1 cellular context compared by ENCODE assay signal in genomic region chr9:36086442-36086841, GRCh38.
TF ChIP-seq lines count a peak whose summit lies in the region.

No MANE protein-coding gene starts in this region.

TF ChIP-seq in K562, 482 proteins besides CTCF, POLR2A, EP300 and RAD21:
- TF ChIP-seq PHTF2 (CRISPR knock-in tag; IDR thresholded peaks at IDR 0.05) (no peak), C11orf30 (IDR thresholded peaks at IDR 0.05; ENCODE audit: low read depth) (peak; percentile 20; the same call in 1 of the 2 replicates), NFYB (IDR thresholded peaks at IDR 0.05; ENCODE audit: extremely low read depth, insufficient read length) (peak; percentile 75), RBM25 (IDR thresholded peaks at IDR 0.05; ENCODE audit: low read depth, low read length, severe bottlenecking) (peak; percentile 34), PURB (CRISPR knock-in tag; IDR thresholded peaks at IDR 0.05; ENCODE audit: low read depth) (no peak), NCOR1 (IDR thresholded peaks at IDR 0.05) (no peak), TCFL5 (CRISPR knock-in tag; conservative IDR thresholded peaks at IDR 0.05) (no peak), DIDO1 (tag; IDR thresholded peaks at IDR 0.05; ENCODE audit: low read depth) (no peak), ILF3 (IDR thresholded peaks at IDR 0.05; ENCODE audit: borderline replicate concordance) (no peak), ZNF12 (CRISPR knock-in tag; IDR thresholded peaks at IDR 0.05) (no peak), BACH1 (tag; IDR thresholded peaks at IDR 0.05) (no peak), ATF4 (CRISPR knock-in tag; IDR thresholded peaks at IDR 0.05) (no peak), BRD4 (IDR thresholded peaks at IDR 0.05) (no peak), ZNF316 (IDR thresholded peaks at IDR 0.05) (peak; percentile 45), MYC (IDR thresholded peaks at IDR 0.05; ENCODE audit: low read depth, low read length) (no peak), MYC (CRISPR knock-in tag; IDR thresholded peaks at IDR 0.05; ENCODE audit: borderline replicate concordance, low read depth) (no peak), TARDBP (IDR thresholded peaks at IDR 0.05) (no peak), RBFOX2 (IDR thresholded peaks at IDR 0.05; ENCODE audit: low read depth, low read length) (no peak), ZNF143 (CRISPR knock-in tag; IDR thresholded peaks at IDR 0.05) (no peak), CBX3 (IDR thresholded peaks at IDR 0.05; ENCODE audit: borderline replicate concordance in 1 of 2, low read length in 2 of 2) (no peak), CTBP1 (IDR thresholded peaks at IDR 0.05; ENCODE audit: borderline replicate concordance) (no peak), TFAM (CRISPR knock-in tag; conservative IDR thresholded peaks at IDR 0.05) (no peak), TEAD4 (IDR thresholded peaks at IDR 0.05; ENCODE audit: low read length) (no peak), TEAD4 (CRISPR knock-in tag; IDR thresholded peaks at IDR 0.05; ENCODE audit: borderline replicate concordance) (no peak), TEAD2 (tag; IDR thresholded peaks at IDR 0.05) (no peak), FOXA1 (IDR thresholded peaks at IDR 0.05; ENCODE audit: borderline replicate concordance) (no peak)
- TF ChIP-seq, protein P1, sequence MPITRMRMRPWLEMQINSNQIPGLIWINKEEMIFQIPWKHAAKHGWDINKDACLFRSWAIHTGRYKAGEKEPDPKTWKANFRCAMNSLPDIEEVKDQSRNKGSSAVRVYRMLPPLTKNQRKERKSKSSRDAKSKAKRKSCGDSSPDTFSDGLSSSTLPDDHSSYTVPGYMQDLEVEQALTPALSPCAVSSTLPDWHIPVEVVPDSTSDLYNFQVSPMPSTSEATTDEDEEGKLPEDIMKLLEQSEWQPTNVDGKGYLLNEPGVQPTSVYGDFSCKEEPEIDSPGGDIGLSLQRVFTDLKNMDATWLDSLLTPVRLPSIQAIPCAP (CRISPR knock-in tag; IDR thresholded peaks at IDR 0.05; ENCODE audit: borderline replicate concordance) = no peak
- TF ChIP-seq, protein P2, sequence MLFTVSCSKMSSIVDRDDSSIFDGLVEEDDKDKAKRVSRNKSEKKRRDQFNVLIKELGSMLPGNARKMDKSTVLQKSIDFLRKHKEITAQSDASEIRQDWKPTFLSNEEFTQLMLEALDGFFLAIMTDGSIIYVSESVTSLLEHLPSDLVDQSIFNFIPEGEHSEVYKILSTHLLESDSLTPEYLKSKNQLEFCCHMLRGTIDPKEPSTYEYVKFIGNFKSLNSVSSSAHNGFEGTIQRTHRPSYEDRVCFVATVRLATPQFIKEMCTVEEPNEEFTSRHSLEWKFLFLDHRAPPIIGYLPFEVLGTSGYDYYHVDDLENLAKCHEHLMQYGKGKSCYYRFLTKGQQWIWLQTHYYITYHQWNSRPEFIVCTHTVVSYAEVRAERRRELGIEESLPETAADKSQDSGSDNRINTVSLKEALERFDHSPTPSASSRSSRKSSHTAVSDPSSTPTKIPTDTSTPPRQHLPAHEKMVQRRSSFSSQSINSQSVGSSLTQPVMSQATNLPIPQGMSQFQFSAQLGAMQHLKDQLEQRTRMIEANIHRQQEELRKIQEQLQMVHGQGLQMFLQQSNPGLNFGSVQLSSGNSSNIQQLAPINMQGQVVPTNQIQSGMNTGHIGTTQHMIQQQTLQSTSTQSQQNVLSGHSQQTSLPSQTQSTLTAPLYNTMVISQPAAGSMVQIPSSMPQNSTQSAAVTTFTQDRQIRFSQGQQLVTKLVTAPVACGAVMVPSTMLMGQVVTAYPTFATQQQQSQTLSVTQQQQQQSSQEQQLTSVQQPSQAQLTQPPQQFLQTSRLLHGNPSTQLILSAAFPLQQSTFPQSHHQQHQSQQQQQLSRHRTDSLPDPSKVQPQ (CRISPR knock-in tag; IDR thresholded peaks at IDR 0.05; ENCODE audit: borderline replicate concordance) = no peak
